21 cellular contexts compared by ENCODE assay signal in the genomic region with DNA sequence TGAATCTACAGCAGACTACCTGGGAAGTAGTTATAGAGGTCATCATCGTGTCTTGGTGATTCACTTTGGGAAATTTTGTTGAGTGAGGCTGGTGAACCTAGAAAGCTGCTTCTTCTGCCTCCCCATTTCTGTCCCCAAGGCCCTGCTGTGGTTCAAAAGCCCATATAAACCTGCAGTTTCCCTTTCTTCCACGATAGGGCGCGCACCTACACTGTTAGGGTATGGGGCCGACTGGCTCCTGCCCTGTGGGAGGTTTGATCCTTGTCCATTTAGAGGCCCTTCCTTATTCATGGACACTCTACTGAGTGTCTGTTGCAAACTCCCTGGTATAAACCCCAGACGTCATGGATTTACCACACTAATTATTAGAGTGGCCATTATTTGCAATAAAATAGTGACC.
"Had no signal": no experiment of that assay in that cellular context is flagged by ENCODE, and none has a peak within 500 bp of the region (broad histone marks: within the 10 kb centered on the region; RNA-seq: fewer than 3 reads in every experiment).

No MANE protein-coding gene starts in this region.

- H3K36me3 ChIP-seq: heart left ventricle, tibial nerve had no signal

- H3K4me3 ChIP-seq: heart left ventricle, left lung, lung, tibial nerve had no signal

- H3K36me3 Mint-ChIP-seq: natural killer cell had no signal

- H3K9me3 ChIP-seq: heart left ventricle, left lung, tibial nerve had no signal

- H3K79me2 ChIP-seq: parathyroid adenoma had no signal

- H3K4me3 Mint-ChIP-seq: activated CD4-positive, alpha-beta memory T cell treated with anti-CD3 and anti-CD28 coated beads for 36 hours; activated naive CD4-positive, alpha-beta T cell treated with anti-CD3 and anti-CD28 coated beads, Interleukin-2, amount 10 ng/mL, durations not matched to agents 7 days and 5 days; mesothelial cell of epicardium; natural killer cell; T-helper 17 cell had no signal

- H3K27me3 ChIP-seq: heart left ventricle, left lung, tibial nerve had no signal

- H2AFZ ChIP-seq: parathyroid adenoma had no signal

- H3K27me3 Mint-ChIP-seq: activated CD4-positive, alpha-beta memory T cell treated with anti-CD3 and anti-CD28 coated beads for 36 hours; activated naive CD4-positive, alpha-beta T cell treated with anti-CD3 and anti-CD28 coated beads, Interleukin-2, amount 10 ng/mL, durations not matched to agents 7 days and 5 days; T-helper 17 cell had no signal

- H3K9ac ChIP-seq: parathyroid adenoma had no signal

- H3K4me1 Mint-ChIP-seq: T-helper 17 cell had no signal

- ATAC-seq: heart left ventricle; left lung; natural killer cell; right cardiac atrium; stimulated activated naive CD8-positive, alpha-beta T cell treated with anti-CD3 and anti-CD28 coated beads, Interleukin-15, Interleukin-2, amounts not matched to agents 100 U/mL and 50 U/mL, for 24 hours; T-helper 17 cell had no signal

- H3K4me1 ChIP-seq: parathyroid adenoma had no signal

- H3K27ac ChIP-seq: epithelial cell of prostate, heart left ventricle, left lung, parathyroid adenoma, tibial nerve had no signal

- DNase-seq: activated CD4-positive, alpha-beta memory T cell treated with anti-CD3 and anti-CD28 coated beads for 36 hours; activated CD4-positive, alpha-beta T cell treated with anti-CD3 and anti-CD28 coated beads for 48 hours; activated CD4-positive, CD25-positive, alpha-beta regulatory T cell; activated effector memory CD4-positive, alpha-beta T cell treated with anti-CD3 and anti-CD28 coated beads, Interleukin-2, amount 50 U/mL, for 16 hours; activated naive CD4-positive, alpha-beta T cell treated with anti-CD3 and anti-CD28 coated beads, Interleukin-2, amount 10 ng/mL, durations not matched to agents 7 days and 5 days; activated T-cell treated with anti-CD3 and anti-CD28 coated beads for 4 hours; cortex of kidney; heart left ventricle; kidney glomerular epithelial cell; left lung; natural killer cell; right cardiac atrium; stimulated activated CD4-positive, alpha-beta T cell treated with anti-CD3 and anti-CD28 coated beads, Interleukin-12 subunit alpha, Interleukin-12 subunit beta, amount 100 ng/mL, for 4 hours; stimulated activated CD4-positive, alpha-beta T cell treated with anti-CD3 and anti-CD28 coated beads, Interleukin-4, amount 100 ng/mL, for 4 hours; stimulated activated naive CD8-positive, alpha-beta T cell treated with anti-CD3 and anti-CD28 coated beads, Interleukin-15, Interleukin-2, amounts not matched to agents 100 U/mL and 50 U/mL, for 24 hours; T-helper 17 cell had no signal

- H3K27ac Mint-ChIP-seq: activated CD4-positive, alpha-beta memory T cell treated with anti-CD3 and anti-CD28 coated beads for 36 hours; activated naive CD4-positive, alpha-beta T cell treated with anti-CD3 and anti-CD28 coated beads, Interleukin-2, amount 10 ng/mL, durations not matched to agents 7 days and 5 days; mesothelial cell of epicardium; natural killer cell; T-helper 17 cell had no signal

- H3K9me3 Mint-ChIP-seq: natural killer cell had no signal
